10 cellular contexts compared by ENCODE assay signal in the genomic region with DNA sequence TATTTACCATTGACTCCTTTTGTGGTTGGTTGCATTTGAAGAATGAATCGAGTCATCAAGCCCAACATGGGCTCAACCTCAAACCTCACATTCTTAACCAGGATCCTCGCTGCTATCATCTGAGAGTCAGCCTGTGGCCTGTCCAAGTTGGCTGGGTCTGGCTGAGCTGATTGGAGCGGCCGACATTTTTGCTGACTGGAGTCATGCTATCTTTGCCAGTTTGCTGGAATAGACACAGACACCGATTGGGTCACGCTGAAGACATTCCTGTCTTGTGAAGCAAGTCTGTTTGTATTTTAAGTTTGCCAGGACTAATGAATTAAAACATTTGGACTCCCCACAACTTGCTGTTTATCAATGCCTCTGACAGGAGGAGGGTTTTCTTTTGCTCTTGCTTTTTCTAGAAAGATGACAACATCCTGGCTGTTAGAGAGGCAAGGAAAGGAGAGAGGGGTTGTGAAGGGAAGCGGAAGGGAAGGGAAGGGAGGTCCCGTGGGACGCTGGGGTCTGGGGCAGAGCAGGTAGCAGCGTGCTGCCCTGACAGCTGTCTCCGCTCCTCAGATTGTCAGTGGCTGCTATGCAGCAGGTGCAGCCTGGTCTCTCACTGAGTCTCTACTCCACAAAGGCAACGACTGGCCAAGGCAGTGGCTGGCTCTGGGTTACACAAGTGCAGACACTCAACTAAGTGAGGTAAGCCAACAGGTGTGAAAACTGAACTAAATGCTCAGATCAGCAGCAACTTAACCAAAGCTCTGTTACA. TPM values are rescaled to one million over a fixed set of nuclear protein-coding genes. Genes with fewer than 3 reads are reported as not detected.
DNase-seq lines count a peak whose midpoint lies in the region; ATAC-seq and TF ChIP-seq lines count a peak whose summit lies in the region.
"Had no signal": no experiment of that assay in that cellular context is flagged by ENCODE, and none has a peak within 500 bp of the region (broad histone marks: within the 10 kb centered on the region; RNA-seq: fewer than 3 reads in every experiment).

A gene with protein sequence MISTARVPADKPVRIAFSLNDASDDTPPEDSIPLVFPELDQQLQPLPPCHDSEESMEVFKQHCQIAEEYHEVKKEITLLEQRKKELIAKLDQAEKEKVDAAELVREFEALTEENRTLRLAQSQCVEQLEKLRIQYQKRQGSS (plus strand): TSS at position 411 of the 760 bp plus-strand sequence. CDS start 2,701 bp downstream, outside the sequence.

- no peaks in the 10 kb centered on the region for H3K27me3 Mint-ChIP-seq in chondrocyte (ENCODE audit: low read depth)

- H3K4me3 ChIP-seq in mucosa of descending colon, result no peak within 1 kb of the TSS

- H3K4me1 Mint-ChIP-seq in chondrocyte (ENCODE audit: low read depth), result peaks cover 65% of the 10 kb centered on the region
- H3K4me1 Mint-ChIP-seq: neural crest cell had no signal

- DNase-seq in AG08396 (ENCODE audit: low spot score) (peak; percentile 92), chondrocyte (ENCODE audit: low spot score) (no peak), mucosa of descending colon (peak in 2 of 3 donors; percentile 7 to 56), DMS153 (lab: John Stamatoyannopoulos, UW) (no peak)
- DNase-seq: activated naive CD4-positive, alpha-beta T cell treated with anti-CD3 and anti-CD28 coated beads for 36 hours had no signal

- peak; percentile 41; the same call in 1 of the 2 replicates for TF ChIP-seq EP300 in Ishikawa (IDR thresholded peaks at IDR 0.05; ENCODE audit: borderline replicate concordance)

- H3K9me3 Mint-ChIP-seq in chondrocyte (ENCODE audit: low read depth), result peaks cover 16% of the 10 kb centered on the region

- H3K27ac Mint-ChIP-seq in chondrocyte (ENCODE audit: unreplicated experiment), result peak within 1 kb of the TSS; percentile 98
- H3K27ac Mint-ChIP-seq: activated naive CD4-positive, alpha-beta T cell treated with anti-CD3 and anti-CD28 coated beads for 36 hours had no signal

- no peaks in the 10 kb centered on the region for H3K36me3 ChIP-seq in mucosa of descending colon (ENCODE audit: low read depth)

- peaks cover 6% of the 10 kb centered on the region for H3K36me3 Mint-ChIP-seq in chondrocyte (ENCODE audit: low read depth)

- intact Hi-C loops in mucosa of descending colon (cut with DNase I, micrococcal nuclease), result no loop called here

- no peak for TF ChIP-seq CTCF in chondrocyte (IDR thresholded peaks at IDR 0.05)
- TF ChIP-seq CTCF in mucosa of descending colon (IDR thresholded peaks at IDR 0.05), result no peak

- no peaks in the 10 kb centered on the region for H3K9me3 ChIP-seq in mucosa of descending colon

- ATAC-seq in mucosa of descending colon, result peak; percentile 50
- ATAC-seq in HG02588 (IDR thresholded peaks at IDR 0.05; ENCODE audit: unreplicated experiment), result no peak
- ATAC-seq in GM19328 (IDR thresholded peaks at IDR 0.05; ENCODE audit: unreplicated experiment), result no peak
- no peak for ATAC-seq in HG03457 (IDR thresholded peaks at IDR 0.05; ENCODE audit: unreplicated experiment)

- peak within 1 kb of the TSS; percentile 67 for H3K4me3 Mint-ChIP-seq in chondrocyte (ENCODE audit: unreplicated experiment)
- H3K4me3 Mint-ChIP-seq: activated naive CD4-positive, alpha-beta T cell treated with anti-CD3 and anti-CD28 coated beads for 36 hours; neural crest cell had no signal

- H3K4me1 ChIP-seq in mucosa of descending colon (ENCODE audit: low read depth), result no peaks in the 10 kb centered on the region

- TF ChIP-seq RAD21 in Ishikawa (IDR thresholded peaks at IDR 0.05; ENCODE audit: low read depth), result no peak

TF ChIP-seq in Ishikawa, 13 proteins besides CTCF, POLR2A, EP300 and RAD21:
- TF ChIP-seq TEAD4 (IDR thresholded peaks at IDR 0.05), result peak; percentile 31; the same call in 1 of the 2 replicates
- TF ChIP-seq TCF12 (IDR thresholded peaks at IDR 0.05; ENCODE audit: low read depth), result peak; percentile 34; the same call in 1 of the 2 replicates
- TF ChIP-seq EGR1 (IDR thresholded peaks at IDR 0.05), result no peak

RNA-seq across cellular contexts. Expression of the gene that starts here (rescaled TPM):
- 12.8 to 99.2 TPM (median 93.1 TPM) in 3 replicates for total RNA-seq in chondrocyte
- 1 to 10 TPM; 2.2 to 7.9 (median 4.3) TPM for total RNA-seq in mucosa of descending colon
- total RNA-seq: neural crest cell had no signal

Comparison
In these comparisons a context has a peak if more than half of its experiments do, and no peak if none do; other contexts are left out.
1. DNase-seq: peak in AG08396 (single experiment) and mucosa of descending colon (2 of 3); none in chondrocyte (single experiment) and DMS153 (single experiment).